ENCODE assay signal across 22 cellular contexts in the genomic region with DNA sequence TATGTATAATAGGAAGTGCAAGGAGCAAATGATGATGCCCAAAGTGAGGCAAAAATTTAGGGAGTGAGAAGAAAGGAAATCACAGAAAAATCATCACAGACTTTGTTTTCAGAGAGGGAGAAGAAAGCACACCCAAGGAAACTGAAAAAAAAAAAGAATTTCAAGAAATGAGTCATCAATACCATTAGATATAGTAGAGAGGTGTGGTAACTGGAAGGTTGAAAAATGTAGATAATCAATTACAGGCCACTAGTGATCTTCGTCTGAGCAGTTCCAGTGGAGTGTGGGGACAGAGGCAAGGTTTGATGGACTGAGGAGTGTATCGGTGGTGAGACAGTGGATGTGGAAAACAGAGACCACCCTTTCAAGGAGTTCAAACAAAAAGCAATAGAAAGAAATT. TPM values are rescaled to one million over a fixed set of nuclear protein-coding genes. Genes with fewer than 3 reads are reported as not detected.
DNase-seq lines count a peak whose midpoint lies in the region; ATAC-seq and TF ChIP-seq lines count a peak whose summit lies in the region.
"Had no signal": no experiment of that assay in that cellular context is flagged by ENCODE, and none has a peak within 500 bp of the region (broad histone marks: within the 10 kb centered on the region; RNA-seq: fewer than 3 reads in every experiment).

No MANE protein-coding gene starts in this region.

- TF ChIP-seq POLR2A in esophagus muscularis mucosa (IDR thresholded peaks at IDR 0.05; ENCODE audit: low read depth): no peak

- H3K9me3 ChIP-seq in esophagus muscularis mucosa: no peaks in the 10 kb centered on the region
- H3K9me3 ChIP-seq: Caco-2, MG63, right atrium auricular region, vagina had no signal

- DNase-seq in esophagus muscularis mucosa (ENCODE audit: extremely low spot score) (no peak), pons (ENCODE audit: low spot score) (no peak), cerebellar nuclear complex (lab: John Stamatoyannopoulos, UW) (no peak)
- DNase-seq: activated naive CD8-positive, alpha-beta T cell treated with anti-CD3 and anti-CD28 coated beads for 36 hours; Caco-2; left ventricle myocardium superior; MG63; NCI-H2171 treated with DMSO at 0.1 percent for 48 hours; nephron progenitor cell; stimulated activated CD4-positive, alpha-beta T cell treated with anti-CD3 and anti-CD28 coated beads, Interleukin-4, amount 100 ng/mL, for 24 hours; SW 1271 had no signal

- no peak for TF ChIP-seq CTCF in esophagus muscularis mucosa (IDR thresholded peaks at IDR 0.05)

- peaks cover 0 to 5% (median 0%) of the 10 kb centered on the region in 4 donors for H3K27me3 ChIP-seq in esophagus muscularis mucosa
- H3K27me3 ChIP-seq: right atrium auricular region, vagina had no signal

- ATAC-seq in GM18502 (IDR thresholded peaks at IDR 0.05; ENCODE audit: poor library complexity, unreplicated experiment): peak; percentile 79
- ATAC-seq in GM19438 (IDR thresholded peaks at IDR 0.05; ENCODE audit: low read depth, unreplicated experiment): peak; percentile 91
- ATAC-seq in HG02678 (IDR thresholded peaks at IDR 0.05; ENCODE audit: unreplicated experiment): peak; percentile 80
- peak; percentile 55 for ATAC-seq in HG03280 (IDR thresholded peaks at IDR 0.05; ENCODE audit: unreplicated experiment)
- no peak for ATAC-seq in esophagus mucosa
- ATAC-seq: left ventricle myocardium superior; stimulated activated memory B cell treated with anti-CD40 and anti-IgM and Interleukin-4, amounts not matched to agents 10 μg/mL and 1 μg/mL and 100 μg/mL, for 72 hours; WTC11 had no signal

- no peaks in the 10 kb centered on the region for H3K36me3 ChIP-seq in esophagus muscularis mucosa
- H3K36me3 ChIP-seq: MG63, right atrium auricular region, vagina had no signal

- TF ChIP-seq EP300 in esophagus muscularis mucosa (IDR thresholded peaks at IDR 0.05): no peak

- no peaks in the 10 kb centered on the region for H3K4me1 ChIP-seq in esophagus muscularis mucosa
- H3K4me1 ChIP-seq: Caco-2, right atrium auricular region, vagina had no signal

- intact Hi-C loops in esophagus muscularis mucosa (cut with DNase I): loop anchor here (10.0 kb wide), 1 partner anchor 357 kb away; no protein-coding TSS in a partner anchor

- no peak overlapping the region for H3K27ac ChIP-seq in esophagus muscularis mucosa (replicated peaks in 1 of 4)
- H3K27ac ChIP-seq: right atrium auricular region, vagina had no signal

- 89% methylated on average over 2 of the region's 2 CpGs for WGBS in esophagus muscularis mucosa

- no peak overlapping the region for H3K4me3 ChIP-seq in esophagus muscularis mucosa
- H3K4me3 ChIP-seq: MG63, right atrium auricular region, vagina had no signal

RNA-seq across cellular contexts. Expression of gene ASB4, which starts 31.7 kb away (rescaled TPM):
- not detected for total RNA-seq in esophagus mucosa
- under 1 TPM in 2 of 4 donors, not detected in 2; under 0.01 to 0.32 TPM for total RNA-seq in esophagus muscularis mucosa
- total RNA-seq: activated naive CD8-positive, alpha-beta T cell treated with anti-CD3 and anti-CD28 coated beads for 36 hours; Caco-2; chondrocyte; OCI-LY7; WTC11 had no signal
